9 cellular contexts compared by ENCODE assay signal in genomic region chr6:7157752-7158616, GRCh38. TPM values are rescaled to one million over a fixed set of nuclear protein-coding genes. Genes with fewer than 3 reads are reported as not detected.
DNase-seq lines count a peak whose midpoint lies in the region; ATAC-seq and TF ChIP-seq lines count a peak whose summit lies in the region.
"Had no signal": no experiment of that assay in that cellular context is flagged by ENCODE, and none has a peak within 500 bp of the region (broad histone marks: within the 10 kb centered on the region; RNA-seq: fewer than 3 reads in every experiment).

No MANE protein-coding gene starts in this region.

- TF ChIP-seq POLR2A in thyroid gland (IDR thresholded peaks at IDR 0.05) (no peak), spleen (IDR thresholded peaks at IDR 0.05) (no peak)

- H3K4me1 Mint-ChIP-seq in activated naive CD4-positive, alpha-beta T cell treated with anti-CD3 and anti-CD28 coated beads, Interleukin-2, amount 50 U/mL, for 24 hours = peaks cover 83% of the 10 kb centered on the region
- peaks cover 77% of the 10 kb centered on the region for H3K4me1 Mint-ChIP-seq in activated naive CD4-positive, alpha-beta T cell treated with anti-CD3 and anti-CD28 coated beads for 36 hours (ENCODE audit: low read depth)
- H3K4me1 Mint-ChIP-seq in activated B cell treated with CpG ODN at 0.5 μM for 24 hours = peaks cover 82% of the 10 kb centered on the region
- peaks cover 58 to 70% of the 10 kb centered on the region in 2 donors for H3K4me1 Mint-ChIP-seq in immature natural killer cell

- CTCF ChIA-PET in activated naive CD4-positive, alpha-beta T cell treated with anti-CD3 and anti-CD28 coated beads for 36 hours (lab: Charles Lee) = interaction anchor here (0.6 kb wide), 1 partner anchor 137 kb away, joined by 3 read pairs; no protein-coding TSS in a partner anchor
- CTCF ChIA-PET in activated B cell treated with CpG ODN at 0.5 μM for 24 hours (lab: Charles Lee) = interaction anchor here (2.1 kb wide), 1 partner anchor 70 kb away, joined by 6 read pairs; no protein-coding TSS in a partner anchor

- no peak for TF ChIP-seq CTCF in activated B cell treated with CpG ODN at 0.5 μM for 24 hours (IDR thresholded peaks at IDR 0.05)
- TF ChIP-seq CTCF in thyroid gland (IDR thresholded peaks at IDR 0.05) = peak in 3 of 6 experiments; percentile 13 to 41 (median 25)
- TF ChIP-seq CTCF in spleen (IDR thresholded peaks at IDR 0.05 in 8 of 11, conservative IDR thresholded peaks at IDR 0.05 in 3 of 11) = no peak

- no peaks in the 10 kb centered on the region for H3K9me3 Mint-ChIP-seq in activated naive CD4-positive, alpha-beta T cell treated with anti-CD3 and anti-CD28 coated beads, Interleukin-2, amount 50 U/mL, for 24 hours
- no peaks in the 10 kb centered on the region for H3K9me3 Mint-ChIP-seq in activated naive CD4-positive, alpha-beta T cell treated with anti-CD3 and anti-CD28 coated beads for 36 hours
- no peaks in the 10 kb centered on the region for H3K9me3 Mint-ChIP-seq in activated B cell treated with CpG ODN at 0.5 μM for 24 hours
- no peaks in the 10 kb centered on the region for H3K9me3 Mint-ChIP-seq in immature natural killer cell

- H3K9me3 ChIP-seq in thyroid gland (no peaks in the 10 kb centered on the region), spleen (no peaks in the 10 kb centered on the region)
- H3K9me3 ChIP-seq: sigmoid colon had no signal

- 66 to 67% methylated on average over 6 of the region's 6 CpGs for WGBS in thyroid gland, 2 donors
- 74 to 85% (median 83%) methylated on average over 6 of the region's 6 CpGs for WGBS in spleen, 5 donors

- intact Hi-C loops in activated naive CD4-positive, alpha-beta T cell treated with anti-CD3 and anti-CD28 coated beads for 36 hours (cut with micrococcal nuclease) = no loop called here
- intact Hi-C loops in activated B cell treated with CpG ODN at 0.5 μM for 24 hours (cut with micrococcal nuclease) (no loop called here), thyroid gland (cut with DNase I) (no loop called here), spleen (cut with DNase I; ENCODE audit: low total_unique reads) (no loop called here)

- DNase-seq in activated naive CD4-positive, alpha-beta T cell treated with anti-CD3 and anti-CD28 coated beads for 36 hours = no peak
- DNase-seq in activated B cell treated with CpG ODN at 0.5 μM for 24 hours (no peak), immature natural killer cell (no peak), thyroid gland (peak; percentile 53 to 60), spleen (no peak), HT-29 (ENCODE audit: low spot score) (no peak)
- DNase-seq: sigmoid colon had no signal

- H3K27me3 ChIP-seq in thyroid gland (no peaks in the 10 kb centered on the region), spleen (replicated peaks in 1 of 7) (no peaks in the 10 kb centered on the region)
- H3K27me3 ChIP-seq: sigmoid colon had no signal

- peaks cover 3% of the 10 kb centered on the region for H3K36me3 Mint-ChIP-seq in activated naive CD4-positive, alpha-beta T cell treated with anti-CD3 and anti-CD28 coated beads, Interleukin-2, amount 50 U/mL, for 24 hours
- no peaks in the 10 kb centered on the region for H3K36me3 Mint-ChIP-seq in activated naive CD4-positive, alpha-beta T cell treated with anti-CD3 and anti-CD28 coated beads for 36 hours (ENCODE audit: low read depth)
- H3K36me3 Mint-ChIP-seq in activated B cell treated with CpG ODN at 0.5 μM for 24 hours (ENCODE audit: low read depth) (peaks cover 7% of the 10 kb centered on the region), immature natural killer cell (no peaks in the 10 kb centered on the region)

- H3K4me1 ChIP-seq in thyroid gland = peaks cover 71 to 83% of the 10 kb centered on the region in 2 donors
- H3K4me1 ChIP-seq in spleen = peaks cover 33 to 100% (median 80%) of the 10 kb centered on the region in 6 donors

- no peaks in the 10 kb centered on the region for H3K27me3 Mint-ChIP-seq in activated naive CD4-positive, alpha-beta T cell treated with anti-CD3 and anti-CD28 coated beads, Interleukin-2, amount 50 U/mL, for 24 hours
- no peaks in the 10 kb centered on the region for H3K27me3 Mint-ChIP-seq in activated naive CD4-positive, alpha-beta T cell treated with anti-CD3 and anti-CD28 coated beads for 36 hours (ENCODE audit: low read depth)
- H3K27me3 Mint-ChIP-seq in activated B cell treated with CpG ODN at 0.5 μM for 24 hours (no peaks in the 10 kb centered on the region), immature natural killer cell (ENCODE audit: low read depth in 3 of 3) (peaks cover 0 to 2% (median 0%) of the 10 kb centered on the region in 3 donors)

- H3K4me3 Mint-ChIP-seq in activated naive CD4-positive, alpha-beta T cell treated with anti-CD3 and anti-CD28 coated beads, Interleukin-2, amount 50 U/mL, for 24 hours = no peak overlapping the region
- H3K4me3 Mint-ChIP-seq in activated naive CD4-positive, alpha-beta T cell treated with anti-CD3 and anti-CD28 coated beads for 36 hours = no peak overlapping the region
- H3K4me3 Mint-ChIP-seq in activated B cell treated with CpG ODN at 0.5 μM for 24 hours (peak overlapping the region; percentile 29), immature natural killer cell (peak overlapping the region in 1 of 5 donors; percentile 10)

- H3K36me3 ChIP-seq in thyroid gland (no peaks in the 10 kb centered on the region), spleen (no peaks in the 10 kb centered on the region)
- H3K36me3 ChIP-seq: sigmoid colon had no signal

- POLR2A ChIA-PET in activated B cell treated with CpG ODN at 0.5 μM for 24 hours (lab: Charles Lee) = no interaction called here

- ATAC-seq in activated B cell treated with CpG ODN at 0.5 μM for 24 hours (ENCODE audit: low read depth) (no peak), HG03175 (IDR thresholded peaks at IDR 0.05; ENCODE audit: unreplicated experiment) (no peak)

- H3K27ac ChIP-seq in thyroid gland (peak overlapping the region; percentile 86 to 92 (median 90)), spleen (peak overlapping the region in 2 of 8 donors; percentile 18 to 79)

- peak overlapping the region; percentile 81 for H3K27ac Mint-ChIP-seq in activated naive CD4-positive, alpha-beta T cell treated with anti-CD3 and anti-CD28 coated beads, Interleukin-2, amount 50 U/mL, for 24 hours
- H3K27ac Mint-ChIP-seq in activated naive CD4-positive, alpha-beta T cell treated with anti-CD3 and anti-CD28 coated beads for 36 hours = no peak overlapping the region
- H3K27ac Mint-ChIP-seq in activated B cell treated with CpG ODN at 0.5 μM for 24 hours (peak overlapping the region; percentile 48), immature natural killer cell (peak overlapping the region in 5 of 6 donors; percentile 9 to 87 (median 47))

- no peak overlapping the region for H3K4me3 ChIP-seq in thyroid gland (replicated peaks in 1 of 3)
- H3K4me3 ChIP-seq in spleen = no peak overlapping the region
- H3K4me3 ChIP-seq: sigmoid colon had no signal

RNA-seq across cellular contexts. Expression of gene RREB1, which starts 50.2 kb away (rescaled TPM):
- total RNA-seq in activated naive CD4-positive, alpha-beta T cell treated with anti-CD3 and anti-CD28 coated beads for 36 hours = 10 to 100 TPM; 10.8 to 12.2 TPM
- total RNA-seq in activated B cell treated with CpG ODN at 0.5 μM for 24 hours (62.2 and 67.7 TPM in 2 replicates), thyroid gland (10 to 100 TPM; 48.0 to 91.3 (median 57.1) TPM), spleen (10 to 100 TPM; 48.5 to 72.0 (median 58.1) TPM)
- polyA plus RNA-seq in immature natural killer cell (1 to 10 TPM in 2 of 3 donors, under 1 TPM in 1; 0.17 to 4.5 (median 3.3) TPM), spleen (1 to 10 TPM; 3.2 to 7.4 (median 4.7) TPM)
- total RNA-seq in HT-29 (2014; rRNA removed; shearing (Covaris generic)) = 21.6 and 23.9 TPM in 2 replicates

Comparison
In these comparisons a context has a peak if more than half of its experiments do, and no peak if none do; other contexts are left out.
1. DNase-seq: peak in thyroid gland (2 of 2); none in activated naive CD4-positive, alpha-beta T cell treated with anti-CD3 and anti-CD28 coated beads for 36 hours (single experiment), activated B cell treated with CpG ODN at 0.5 μM for 24 hours (single experiment), immature natural killer cell (0 of 3), spleen (single experiment) and HT-29 (single experiment).